In the genomic region with DNA sequence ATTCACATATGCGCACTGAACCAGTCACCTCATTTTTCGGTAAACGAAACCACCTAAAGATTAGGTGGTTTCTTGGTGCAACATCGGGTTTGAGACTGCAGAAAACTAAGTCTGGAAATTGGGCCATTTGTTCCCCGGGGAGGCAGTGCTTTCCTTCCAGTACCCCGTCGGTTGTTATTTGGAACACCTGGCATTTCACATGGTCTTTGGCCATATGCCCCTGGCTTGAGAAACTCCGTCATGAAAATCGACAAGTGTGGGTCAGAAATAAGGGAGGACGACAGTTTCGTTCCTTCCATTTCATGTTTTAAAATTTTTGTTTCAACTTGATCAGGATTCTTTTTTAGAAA, we compare ENCODE assay signal across 9 cellular contexts. TPM values are rescaled to one million over a fixed set of nuclear protein-coding genes. Genes with fewer than 3 reads are reported as not detected.
DNase-seq lines count a peak whose midpoint lies in the region; ATAC-seq and TF ChIP-seq lines count a peak whose summit lies in the region.
"Had no signal": no experiment of that assay in that cellular context is flagged by ENCODE, and none has a peak within 500 bp of the region (broad histone marks: within the 10 kb centered on the region; RNA-seq: fewer than 3 reads in every experiment).

No MANE protein-coding gene starts in this region.

- no peaks in the 10 kb centered on the region for H3K9me3 Mint-ChIP-seq in progenitor cell of endocrine pancreas (ENCODE audit: low read depth)

- peak overlapping the region; percentile 94 for H3K27ac ChIP-seq in SJCRH30

- H3K27ac Mint-ChIP-seq in progenitor cell of endocrine pancreas: no peak overlapping the region

- no peaks in the 10 kb centered on the region for H3K27me3 ChIP-seq in SJCRH30

- TF ChIP-seq CTCF in progenitor cell of endocrine pancreas (IDR thresholded peaks at IDR 0.05; ENCODE audit: unreplicated experiment): no peak

- H3K36me3 Mint-ChIP-seq in progenitor cell of endocrine pancreas (ENCODE audit: insufficient read depth): peaks cover 8% of the 10 kb centered on the region

- peak; percentile 20 to 65 for DNase-seq in SJCRH30
- DNase-seq in left cardiac atrium: peak; percentile 26
- DNase-seq in progenitor cell of endocrine pancreas (ENCODE audit: low spot score, unreplicated experiment): no peak
- no peak for DNase-seq in activated effector memory CD4-positive, alpha-beta T cell treated with anti-CD3 and anti-CD28 coated beads, Interleukin-2, amount 50 U/mL, for 16 hours
- DNase-seq in NCI-H1930 (lab: John Stamatoyannopoulos, UW): no peak

- peak overlapping the region; percentile 70 for H3K4me3 Mint-ChIP-seq in progenitor cell of endocrine pancreas (ENCODE audit: low read depth)

- H3K4me1 ChIP-seq in ES-I3 (ENCODE audit: insufficient read depth, low read length): no peaks in the 10 kb centered on the region
- H3K4me1 ChIP-seq in SJCRH30: peaks cover 16% of the 10 kb centered on the region

- H3K9ac ChIP-seq in ES-I3 (ENCODE audit: low read depth, low read length): peak overlapping the region; percentile 77; the same call in 1 of the 2 replicates

- no peaks in the 10 kb centered on the region for H3K9me3 ChIP-seq in ES-I3 (ENCODE audit: control insufficient read depth, insufficient read depth, low read length)
- no peaks in the 10 kb centered on the region for H3K9me3 ChIP-seq in SJCRH30 (replicated peaks)

- no peak for ATAC-seq in left cardiac atrium
- no peak for ATAC-seq in GM21367 (IDR thresholded peaks at IDR 0.05; ENCODE audit: unreplicated experiment)
- no peak for ATAC-seq in GM18502 (IDR thresholded peaks at IDR 0.05; ENCODE audit: poor library complexity, unreplicated experiment)
- ATAC-seq: K562 had no signal

- H3K36me3 ChIP-seq in ES-I3 (ENCODE audit: insufficient read depth, low read length): no peaks in the 10 kb centered on the region
- H3K36me3 ChIP-seq in SJCRH30: peaks cover 18% of the 10 kb centered on the region

- peak overlapping the region; percentile 82 for H3K4me3 ChIP-seq in SJCRH30
- H3K4me3 ChIP-seq: K562 had no signal

- H3K27me3 Mint-ChIP-seq in progenitor cell of endocrine pancreas: peaks cover 59% of the 10 kb centered on the region

- H3K4me1 Mint-ChIP-seq in progenitor cell of endocrine pancreas (ENCODE audit: low read depth): peaks cover 27% of the 10 kb centered on the region

- intact Hi-C loops in left cardiac atrium (cut with DNase I): no loop called here

RNA-seq across cellular contexts. Expression of a gene that starts 0.5 kb away (rescaled TPM):
- 226 and 232 TPM in 2 replicates for total RNA-seq in SJCRH30 (2014; rRNA removed; shearing (Covaris generic))
- total RNA-seq in left cardiac atrium: 10 to 100 TPM; 32.9 to 47.4 TPM
- total RNA-seq in progenitor cell of endocrine pancreas: 64.1 and 75.5 TPM in 2 replicates

Comparison
In these comparisons a context has a peak if more than half of its experiments do, and no peak if none do; other contexts are left out.
1. DNase-seq: peak in SJCRH30 (2 of 2) and left cardiac atrium (single experiment); none in progenitor cell of endocrine pancreas (single experiment), activated effector memory CD4-positive, alpha-beta T cell treated with anti-CD3 and anti-CD28 coated beads, Interleukin-2, amount 50 U/mL, for 16 hours (single experiment) and NCI-H1930 (0 of 2).